ENCODE assay signal across 10 cellular contexts in the genomic region with DNA sequence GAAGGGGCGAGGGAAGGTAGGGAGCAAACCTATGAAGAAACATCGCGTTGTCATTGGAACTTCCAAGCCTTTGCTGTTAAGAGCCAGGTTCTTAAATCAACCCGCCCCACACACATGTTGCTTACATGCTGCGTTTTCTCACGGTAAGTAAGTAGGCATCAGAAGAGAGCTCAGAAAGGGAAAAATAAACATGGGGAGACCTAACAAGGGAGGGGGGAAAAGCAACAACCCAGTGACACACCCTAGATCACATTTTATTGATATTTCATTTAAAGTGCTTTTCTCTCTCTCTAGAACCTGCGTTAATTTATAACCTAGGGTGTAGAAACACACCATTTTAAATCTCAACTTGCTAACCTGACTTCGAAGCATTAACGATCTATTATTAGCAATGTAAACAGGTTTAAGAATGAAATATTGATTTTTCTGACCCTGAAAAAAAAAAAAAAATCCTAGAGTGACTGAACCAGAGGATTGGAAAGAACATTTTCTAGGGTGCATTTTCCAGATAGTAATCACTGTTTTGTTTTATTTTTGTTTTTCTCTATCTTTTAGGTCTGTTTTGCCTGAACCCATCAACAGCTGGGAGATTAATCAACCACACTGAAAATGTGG. TPM values are rescaled to one million over a fixed set of nuclear protein-coding genes. Genes with fewer than 3 reads are reported as not detected.
DNase-seq lines count a peak whose midpoint lies in the region; ATAC-seq and TF ChIP-seq lines count a peak whose summit lies in the region.
"Had no signal": no experiment of that assay in that cellular context is flagged by ENCODE, and none has a peak within 500 bp of the region (broad histone marks: within the 10 kb centered on the region; RNA-seq: fewer than 3 reads in every experiment).

No MANE protein-coding gene starts in this region.

- no peak overlapping the region for H3K4me3 ChIP-seq in GM23338
- peak overlapping the region; percentile 57 for H3K4me3 ChIP-seq in ectodermal cell (ENCODE audit: insufficient read depth, low read depth, low read length)

- H3K27ac Mint-ChIP-seq in GM23338 (no peak overlapping the region), neural crest cell (ENCODE audit: unreplicated experiment) (peak overlapping the region; percentile 98)
- no peak overlapping the region for H3K27ac Mint-ChIP-seq in activated naive CD8-positive, alpha-beta T cell treated with anti-CD3 and anti-CD28 coated beads for 36 hours

- H2AFZ ChIP-seq in GM23338 = no peak overlapping the region

- H3K4me1 Mint-ChIP-seq in GM23338 (peaks cover 55% of the 10 kb centered on the region), neural crest cell (peaks cover 80% of the 10 kb centered on the region)
- H3K4me1 Mint-ChIP-seq in activated naive CD8-positive, alpha-beta T cell treated with anti-CD3 and anti-CD28 coated beads for 36 hours = peaks cover 30% of the 10 kb centered on the region

- no peaks in the 10 kb centered on the region for H3K79me2 ChIP-seq in GM23338 (replicated peaks; ENCODE audit: insufficient read depth)

- H3F3A ChIP-seq in GM23338 (replicated peaks; ENCODE audit: low read depth) = peaks cover 56% of the 10 kb centered on the region

- H3K36me3 ChIP-seq in GM23338 (ENCODE audit: insufficient read depth) (no peaks in the 10 kb centered on the region), ectodermal cell (ENCODE audit: control insufficient read depth, insufficient read depth, low read length) (no peaks in the 10 kb centered on the region)

- H3K36me3 Mint-ChIP-seq in GM23338 (ENCODE audit: low read depth) = no peaks in the 10 kb centered on the region
- peaks cover 36% of the 10 kb centered on the region for H3K36me3 Mint-ChIP-seq in neural crest cell (ENCODE audit: low read depth)
- peaks cover 2% of the 10 kb centered on the region for H3K36me3 Mint-ChIP-seq in activated naive CD8-positive, alpha-beta T cell treated with anti-CD3 and anti-CD28 coated beads for 36 hours

- no peak overlapping the region for H3K4me2 ChIP-seq in GM23338

- H4K20me1 ChIP-seq in GM23338 (replicated peaks; ENCODE audit: insufficient read depth) = peaks cover 58% of the 10 kb centered on the region

- H3K9me3 Mint-ChIP-seq in GM23338 = peaks cover 8% of the 10 kb centered on the region; the same call in 2 of the 3 replicates
- H3K9me3 Mint-ChIP-seq in neural crest cell = no peaks in the 10 kb centered on the region
- no peaks in the 10 kb centered on the region for H3K9me3 Mint-ChIP-seq in activated naive CD8-positive, alpha-beta T cell treated with anti-CD3 and anti-CD28 coated beads for 36 hours
- H3K9me3 Mint-ChIP-seq: CD8-positive, alpha-beta memory T cell had no signal

- peaks cover 45% of the 10 kb centered on the region for H3K4me1 ChIP-seq in GM23338 (ENCODE audit: insufficient read depth)
- peaks cover 5% of the 10 kb centered on the region for H3K4me1 ChIP-seq in ectodermal cell (ENCODE audit: control insufficient read depth, insufficient read depth, low read length)

- H3K27ac ChIP-seq in GM23338 (ENCODE audit: low read depth) (no peak overlapping the region), ectodermal cell (ENCODE audit: insufficient read depth, low read depth, low read length, poor library complexity, severe bottlenecking) (peak overlapping the region; percentile 29)

- H3K9me2 ChIP-seq in GM23338 (ENCODE audit: insufficient read depth) = no peaks in the 10 kb centered on the region

- TF ChIP-seq CTCF in GM23338 (conservative IDR thresholded peaks at IDR 0.05; ENCODE audit: low read depth in 2 of 2) = no peak
- no peak for TF ChIP-seq CTCF in neural crest cell (conservative IDR thresholded peaks at IDR 0.05)

- 2 to 18% methylated on average over 7 to 8 of the region's 9 CpGs for WGBS in ectodermal cell, 2 experiments

- no peaks in the 10 kb centered on the region for H3K9me3 ChIP-seq in ectodermal cell (ENCODE audit: control insufficient read depth, low read length)

- DNase-seq in GM23338 (ENCODE audit: low spot score) = peak; percentile 63
- no peak for DNase-seq in neural crest cell (ENCODE audit: low read depth, low spot score)
- no peak for DNase-seq in activated naive CD8-positive, alpha-beta T cell treated with anti-CD3 and anti-CD28 coated beads for 36 hours
- no peak for DNase-seq in NCI-H524 treated with DMSO at 0.1 percent for 48 hours (lab: John Stamatoyannopoulos, UW)
- no peak for DNase-seq in activated CD4-positive, alpha-beta T cell treated with anti-CD3 and anti-CD28 coated beads, Interleukin-2, amount 50 U/mL, for 1 hour
- DNase-seq: CD8-positive, alpha-beta memory T cell; NCI-H2029 treated with DMSO at 0.1 percent for 48 hours; SIG-M5; substantia nigra had no signal

- peaks cover 100% of the 10 kb centered on the region for H3K27me3 Mint-ChIP-seq in GM23338 (ENCODE audit: insufficient read depth, low read depth, poor library complexity)
- peaks cover 94% of the 10 kb centered on the region for H3K27me3 Mint-ChIP-seq in neural crest cell (ENCODE audit: low read depth)
- H3K27me3 Mint-ChIP-seq in activated naive CD8-positive, alpha-beta T cell treated with anti-CD3 and anti-CD28 coated beads for 36 hours = peaks cover 92% of the 10 kb centered on the region

- H3K27me3 ChIP-seq in GM23338 (ENCODE audit: insufficient read depth) (peaks cover 100% of the 10 kb centered on the region), ectodermal cell (ENCODE audit: control insufficient read depth, insufficient read depth, low read length, poor library complexity, severe bottlenecking) (peaks cover 100% of the 10 kb centered on the region)

- ATAC-seq in GM23338 = no peak

- H3K4me3 Mint-ChIP-seq in GM23338 = no peak overlapping the region; the same call in 2 of the 3 replicates
- H3K4me3 Mint-ChIP-seq in neural crest cell = peak overlapping the region; percentile 99
- no peak overlapping the region for H3K4me3 Mint-ChIP-seq in activated naive CD8-positive, alpha-beta T cell treated with anti-CD3 and anti-CD28 coated beads for 36 hours

TF ChIP-seq in GM23338, 12 proteins besides CTCF, POLR2A, EP300 and RAD21 (continues in another document):
- TF ChIP-seq STAT1 (IDR thresholded peaks at IDR 0.05; ENCODE audit: unreplicated experiment) (no peak), JUNB (IDR thresholded peaks at IDR 0.05; ENCODE audit: unreplicated experiment) (no peak), ZNF114 (CRISPR knock-in tag; IDR thresholded peaks at IDR 0.05) (no peak), NANOG (IDR thresholded peaks at IDR 0.05; ENCODE audit: borderline replicate concordance) (no peak)
- TF ChIP-seq, protein P1, sequence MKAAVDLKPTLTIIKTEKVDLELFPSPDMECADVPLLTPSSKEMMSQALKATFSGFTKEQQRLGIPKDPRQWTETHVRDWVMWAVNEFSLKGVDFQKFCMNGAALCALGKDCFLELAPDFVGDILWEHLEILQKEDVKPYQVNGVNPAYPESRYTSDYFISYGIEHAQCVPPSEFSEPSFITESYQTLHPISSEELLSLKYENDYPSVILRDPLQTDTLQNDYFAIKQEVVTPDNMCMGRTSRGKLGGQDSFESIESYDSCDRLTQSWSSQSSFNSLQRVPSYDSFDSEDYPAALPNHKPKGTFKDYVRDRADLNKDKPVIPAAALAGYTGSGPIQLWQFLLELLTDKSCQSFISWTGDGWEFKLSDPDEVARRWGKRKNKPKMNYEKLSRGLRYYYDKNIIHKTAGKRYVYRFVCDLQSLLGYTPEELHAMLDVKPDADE (IDR thresholded peaks at IDR 0.05) = no peak

RNA-seq across cellular contexts. Expression of a gene that starts 3.2 kb away (rescaled TPM):
- not detected in 2 replicates for total RNA-seq in GM23338 (2014; rRNA removed; shearing (Covaris generic))
- polyA plus RNA-seq in GM23338 (2016; fragmentation: Nextera tagmentation; extraction: Ambion mirVana) = not detected in 2 replicates
- polyA plus RNA-seq in ectodermal cell (2013, experiment 1 of 4) = 11.3 TPM
- 6.1 TPM for polyA plus RNA-seq in ectodermal cell (2013, experiment 2 of 4)
- 14.3 TPM for polyA plus RNA-seq in ectodermal cell (2013, experiment 3 of 4)
- 17.5 TPM for polyA plus RNA-seq in ectodermal cell (2013, experiment 4 of 4)
- 41.2 and 41.6 TPM in 2 replicates for total RNA-seq in neural crest cell
- not detected for total RNA-seq in activated naive CD8-positive, alpha-beta T cell treated with anti-CD3 and anti-CD28 coated beads for 36 hours
- total RNA-seq: CD8-positive, alpha-beta memory T cell had no signal
- polyA plus RNA-seq: CD8-positive, alpha-beta memory T cell had no signal

RNA-seq across cellular contexts. Expression of a gene that starts 3.5 kb away (rescaled TPM):
- total RNA-seq in GM23338 (2014; rRNA removed; shearing (Covaris generic)) = not detected in 2 replicates
- polyA plus RNA-seq in GM23338 (2016; fragmentation: Nextera tagmentation; extraction: Ambion mirVana) = not detected in 2 replicates
- polyA plus RNA-seq in ectodermal cell (2013, experiment 1 of 4) = 2.7 TPM
- polyA plus RNA-seq in ectodermal cell (2013, experiment 2 of 4) = 1.7 TPM
- 4.2 TPM for polyA plus RNA-seq in ectodermal cell (2013, experiment 3 of 4)
- 2.9 TPM for polyA plus RNA-seq in ectodermal cell (2013, experiment 4 of 4)
- 3.5 and 3.6 TPM in 2 replicates for total RNA-seq in neural crest cell
- under 1 TPM; 0.24 to 0.35 TPM for total RNA-seq in activated naive CD8-positive, alpha-beta T cell treated with anti-CD3 and anti-CD28 coated beads for 36 hours

RNA-seq across cellular contexts. Expression of a gene that starts 31.2 kb away (rescaled TPM):
- total RNA-seq in GM23338 (2014; rRNA removed; shearing (Covaris generic)) = not detected in 2 replicates
- not detected in 2 replicates for polyA plus RNA-seq in GM23338 (2016; fragmentation: Nextera tagmentation; extraction: Ambion mirVana)
- polyA plus RNA-seq in ectodermal cell (2013, experiment 1 of 4) = not detected
- polyA plus RNA-seq in ectodermal cell (2013, experiment 2 of 4) = not detected
- not detected for polyA plus RNA-seq in ectodermal cell (2013, experiment 3 of 4)
- not detected for polyA plus RNA-seq in ectodermal cell (2013, experiment 4 of 4)
- total RNA-seq in neural crest cell = 0.68 and 0.96 TPM in 2 replicates
- not detected for total RNA-seq in activated naive CD8-positive, alpha-beta T cell treated with anti-CD3 and anti-CD28 coated beads for 36 hours

RNA-seq across cellular contexts. Expression of a gene that starts 44.1 kb away (rescaled TPM):
- total RNA-seq in GM23338 (2014; rRNA removed; shearing (Covaris generic)) = not detected in 2 replicates
- not detected in 2 replicates for polyA plus RNA-seq in GM23338 (2016; fragmentation: Nextera tagmentation; extraction: Ambion mirVana)
- polyA plus RNA-seq in ectodermal cell (2013, experiment 1 of 4) = not detected
- 0.23 TPM for polyA plus RNA-seq in ectodermal cell (2013, experiment 2 of 4)
- 0.75 TPM for polyA plus RNA-seq in ectodermal cell (2013, experiment 3 of 4)
- 1.1 TPM for polyA plus RNA-seq in ectodermal cell (2013, experiment 4 of 4)
- 3.2 and 4.3 TPM in 2 replicates for total RNA-seq in neural crest cell
- total RNA-seq in activated naive CD8-positive, alpha-beta T cell treated with anti-CD3 and anti-CD28 coated beads for 36 hours = not detected
- total RNA-seq: CD8-positive, alpha-beta memory T cell had no signal
- polyA plus RNA-seq: CD8-positive, alpha-beta memory T cell had no signal

RNA-seq across cellular contexts. Expression of a gene that starts 48.2 kb away (rescaled TPM):
- total RNA-seq in GM23338 (2014; rRNA removed; shearing (Covaris generic)) = not detected in 2 replicates
- not detected in 2 replicates for polyA plus RNA-seq in GM23338 (2016; fragmentation: Nextera tagmentation; extraction: Ambion mirVana)
- not detected for polyA plus RNA-seq in ectodermal cell (2013, experiment 1 of 4)
- not detected for polyA plus RNA-seq in ectodermal cell (2013, experiment 2 of 4)
- 0.27 TPM for polyA plus RNA-seq in ectodermal cell (2013, experiment 3 of 4)
- polyA plus RNA-seq in ectodermal cell (2013, experiment 4 of 4) = 0.49 TPM
- total RNA-seq in neural crest cell = 1.6 and 2.0 TPM in 2 replicates
- not detected for total RNA-seq in activated naive CD8-positive, alpha-beta T cell treated with anti-CD3 and anti-CD28 coated beads for 36 hours
- total RNA-seq: CD8-positive, alpha-beta memory T cell had no signal
- polyA plus RNA-seq: CD8-positive, alpha-beta memory T cell had no signal

Comparison
In these comparisons a context has a peak if more than half of its experiments do, and no peak if none do; other contexts are left out.
1. RNA of a gene that starts 3.2 kb away (total RNA-seq): 41.2 to 41.6 TPM in neural crest cell; not detected in GM23338 and not detected in activated naive CD8-positive, alpha-beta T cell treated with anti-CD3 and anti-CD28 coated beads for 36 hours; every median in the first group is over 10 times any median in the second.